Comparison of ENCODE assay signal across 10 cellular contexts in genomic region chr16:65789546-65789945, GRCh38.
"Had no signal": no experiment of that assay in that cellular context is flagged by ENCODE, and none has a peak within 500 bp of the region (broad histone marks: within the 10 kb centered on the region; RNA-seq: fewer than 3 reads in every experiment).

No MANE protein-coding gene starts in this region.

- DNase-seq: GM23248, GOT3, H7, HFFc6, KBM-7 had no signal

- H3K9me3 Mint-ChIP-seq: HFFc6 had no signal

- H3K27ac Mint-ChIP-seq: HFFc6, IgD-negative memory B cell had no signal

- H3K27ac ChIP-seq: GM23248, HL-60 had no signal

- H3K9me3 ChIP-seq: HAP-1 had no signal

- H3K4me1 Mint-ChIP-seq: IgD-negative memory B cell had no signal

- H3K36me3 Mint-ChIP-seq: IgD-negative memory B cell had no signal

- H3K4me3 ChIP-seq: GM23248, HAP-1 had no signal

- H3K36me3 ChIP-seq: HAP-1 had no signal

- ATAC-seq: HCT116, HepG2 had no signal

- H3K4me3 Mint-ChIP-seq: HFFc6, IgD-negative memory B cell had no signal

- H3K4me1 ChIP-seq: HAP-1 had no signal
